ENCODE assay signal across 34 cellular contexts in genomic region chr10:37268266-37268665, GRCh38.
"Had no signal": no experiment of that assay in that cellular context is flagged by ENCODE, and none has a peak within 500 bp of the region (broad histone marks: within the 10 kb centered on the region; RNA-seq: fewer than 3 reads in every experiment).

No MANE protein-coding gene starts in this region.

- H3K9ac ChIP-seq: KMS-11 had no signal

- H3K9me3 ChIP-seq: MG63 had no signal

- H3K4me3 ChIP-seq: MG63 had no signal

- H3K36me3 ChIP-seq: MG63 had no signal

- H3K27me3 ChIP-seq: MG63 had no signal

- H3K4me2 ChIP-seq: KMS-11 had no signal

- DNase-seq: Karpas-422, Kasumi-1, MG63, MM.1S, MV-4-11, NCI-H1048, NCI-H1092, NCI-H1092 treated with DMSO at 0.1 percent for 48 hours, NCI-H1105, NCI-H1105 treated with DMSO at 0.1 percent for 48 hours, NCI-H1417, NCI-H1417 treated with DMSO at 0.1 percent for 48 hours, NCI-H1436, NCI-H1436 treated with DMSO at 0.1 percent for 48 hours, NCI-H146, NCI-H1694, NCI-H1694 treated with DMSO at 0.1 percent for 48 hours, NCI-H187, NCI-H187 treated with DMSO at 0.1 percent for 48 hours, NCI-H1930, NCI-H2029, NCI-H2029 treated with DMSO at 0.1 percent for 48 hours, NCI-H2081, NCI-H2081 treated with DMSO at 0.1 percent for 48 hours, NCI-H2107, NCI-H2171, NCI-H2171 treated with DMSO at 0.1 percent for 48 hours, NCI-H2227 treated with DMSO at 0.1 percent for 48 hours, NCI-H226, NCI-H345, NCI-H446, NCI-H510A, NCI-H510A treated with DMSO at 0.1 percent for 48 hours had no signal

- H3K27ac ChIP-seq: KMS-11 had no signal
